Comparison of ENCODE assay signal across 9 cellular contexts in genomic region chr1:225771661-225772322, GRCh38. TPM values are rescaled to one million over a fixed set of nuclear protein-coding genes. Genes with fewer than 3 reads are reported as not detected.
DNase-seq lines count a peak whose midpoint lies in the region; ATAC-seq and TF ChIP-seq lines count a peak whose summit lies in the region.
"Had no signal": no experiment of that assay in that cellular context is flagged by ENCODE, and none has a peak within 500 bp of the region (broad histone marks: within the 10 kb centered on the region; RNA-seq: fewer than 3 reads in every experiment).

No MANE protein-coding gene starts in this region.

- no peak overlapping the region for H2AK5ac ChIP-seq in trophoblast cell (ENCODE audit: low read length)

- H4K12ac ChIP-seq in trophoblast cell (ENCODE audit: low read depth, low read length), result no peak overlapping the region

- H3K4me3 ChIP-seq in BLaER1 treated with 17β-estradiol and CSF1 and Interleukin-3, amounts not matched to agents 10 nM and 100 nM, result no peak overlapping the region
- H3K4me3 ChIP-seq in trophoblast cell (ENCODE audit: low read depth, low read length), result no peak overlapping the region

- WGBS in trophoblast cell (ENCODE audit: extremely low coverage, insufficient coverage, insufficient read length), result no CpG with 5 or more reads among the region's 4 CpGs

- H3K4me2 ChIP-seq in BLaER1 treated with 17β-estradiol and CSF1 and Interleukin-3, amounts not matched to agents 10 nM and 100 nM, result peak overlapping the region in 10 of 11 experiments; percentile 5 to 58 (median 35); a peak in 14 of 22 replicates
- H3K4me2 ChIP-seq in trophoblast cell (ENCODE audit: low read length), result no peak overlapping the region

- H3K27ac ChIP-seq in BLaER1 treated with 17β-estradiol and CSF1 and Interleukin-3, amounts not matched to agents 10 nM and 100 nM, result peak overlapping the region in 8 of 11 experiments; percentile 2 to 74 (median 48); a peak in 15 of 22 replicates
- H3K27ac ChIP-seq in epithelial cell of prostate (peak overlapping the region; percentile 47), trophoblast cell (ENCODE audit: low read depth, low read length) (peak overlapping the region; percentile 24)

- H3K9me3 ChIP-seq in BLaER1 treated with 17β-estradiol and CSF1 and Interleukin-3, amounts not matched to agents 10 nM and 100 nM (replicated peaks in 1 of 11), result peaks cover 0 to 14% (median 7%) of the 10 kb centered on the region in 11 experiments; a peak in 7 of 22 replicates
- H3K9me3 ChIP-seq in trophoblast cell (ENCODE audit: insufficient read depth, low read depth, low read length), result no peaks in the 10 kb centered on the region
- H3K9me3 ChIP-seq: BE2C had no signal

- no peaks in the 10 kb centered on the region for H3K27me3 ChIP-seq in BLaER1 treated with 17β-estradiol and CSF1 and Interleukin-3, amounts not matched to agents 10 nM and 100 nM
- H3K27me3 ChIP-seq in trophoblast cell (ENCODE audit: insufficient read depth, low read length), result no peaks in the 10 kb centered on the region
- H3K27me3 ChIP-seq: BE2C had no signal

- no peak overlapping the region for H3K18ac ChIP-seq in trophoblast cell (ENCODE audit: low read length)

- no peak overlapping the region for H2BK5ac ChIP-seq in trophoblast cell (ENCODE audit: low read depth, low read length, poor library complexity)

- H3K4ac ChIP-seq in trophoblast cell (ENCODE audit: low read depth, low read length), result no peak overlapping the region

- peaks cover 5% of the 10 kb centered on the region for H3K79me2 ChIP-seq in trophoblast cell (ENCODE audit: control insufficient read depth, insufficient read depth, low read length, poor library complexity)

- peaks cover 24 to 58% (median 51%) of the 10 kb centered on the region in 10 experiments for H3K4me1 ChIP-seq in BLaER1 treated with 17β-estradiol and CSF1 and Interleukin-3, amounts not matched to agents 10 nM and 100 nM
- peaks cover 35 to 48% of the 10 kb centered on the region in 2 experiments for H3K4me1 ChIP-seq in trophoblast cell (ENCODE audit: control insufficient read depth in 1 of 2, insufficient read depth in 2 of 2, low read length in 2 of 2)

- no peak overlapping the region for H3K14ac ChIP-seq in trophoblast cell (ENCODE audit: low read length)

- no peaks in the 10 kb centered on the region for H4K20me1 ChIP-seq in BLaER1 treated with 17β-estradiol and CSF1 and Interleukin-3, amounts not matched to agents 10 nM and 100 nM

- TF ChIP-seq POLR2A in GM18505 (IDR thresholded peaks at IDR 0.05; ENCODE audit: borderline replicate concordance, extremely low read depth, insufficient read depth, insufficient read length), result no peak

- DNase-seq in NCI-H82 treated with DMSO at 0.1 percent for 48 hours (lab: John Stamatoyannopoulos, UW; ENCODE audit: unreplicated experiment), result peak; percentile 72
- DNase-seq in epithelial cell of prostate (ENCODE audit: low read depth, low spot score), result no peak
- DNase-seq in trophoblast cell, result no peak
- DNase-seq in hepatic stellate cell (ENCODE audit: low spot score), result no peak
- no peak for DNase-seq in HT-29 (ENCODE audit: low spot score)

- no peak for ATAC-seq in HG03095 (IDR thresholded peaks at IDR 0.05; ENCODE audit: unreplicated experiment)
- ATAC-seq in GM18505 (IDR thresholded peaks at IDR 0.05; ENCODE audit: unreplicated experiment), result no peak

- no peak overlapping the region for H4K8ac ChIP-seq in trophoblast cell (ENCODE audit: low read depth, low read length)

- no peak overlapping the region for H2AFZ ChIP-seq in trophoblast cell (ENCODE audit: insufficient read depth, low read length, poor library complexity)

- no peak overlapping the region for H3K23ac ChIP-seq in trophoblast cell (ENCODE audit: low read length)

- H3K36me3 ChIP-seq in BLaER1 treated with 17β-estradiol and CSF1 and Interleukin-3, amounts not matched to agents 10 nM and 100 nM, result no peaks in the 10 kb centered on the region
- H3K36me3 ChIP-seq in trophoblast cell (ENCODE audit: control insufficient read depth in 1 of 2, insufficient read depth in 2 of 2, low read length in 2 of 2), result no peaks in the 10 kb centered on the region
- H3K36me3 ChIP-seq: BE2C had no signal

- peaks cover 29% of the 10 kb centered on the region for H3K79me1 ChIP-seq in trophoblast cell (ENCODE audit: low read length)

- no peak overlapping the region for H2BK120ac ChIP-seq in trophoblast cell (ENCODE audit: insufficient read depth, low read length, poor library complexity)

- peak overlapping the region; percentile 65 for H4K91ac ChIP-seq in trophoblast cell (ENCODE audit: low read depth, low read length)

- H2BK12ac ChIP-seq in trophoblast cell (ENCODE audit: low read length), result no peak overlapping the region

- peak overlapping the region in 4 of 11 experiments; percentile 22 to 56 (median 38); a peak in 6 of 22 replicates for H3K9ac ChIP-seq in BLaER1 treated with 17β-estradiol and CSF1 and Interleukin-3, amounts not matched to agents 10 nM and 100 nM
- H3K9ac ChIP-seq in trophoblast cell (ENCODE audit: low read length), result no peak overlapping the region

RNA-seq across cellular contexts. Expression of gene SRP9, which starts 5.8 kb away (rescaled TPM):
- polyA plus RNA-seq in trophoblast cell (2013), result 268 and 277 TPM in 2 replicates
- total RNA-seq in HT-29 (2014; rRNA removed; shearing (Covaris generic)), result 149 and 150 TPM in 2 replicates

RNA-seq across cellular contexts. Expression of gene EPHX1, which starts 38.1 kb away (rescaled TPM):
- polyA plus RNA-seq in trophoblast cell (2013), result 44.6 and 45.9 TPM in 2 replicates
- 54.2 and 64.2 TPM in 2 replicates for total RNA-seq in HT-29 (2014; rRNA removed; shearing (Covaris generic))
